ENCODE assay signal across 16 cellular contexts in genomic region chr2:179335732-179336131, GRCh38.
"Had no signal": no experiment of that assay in that cellular context is flagged by ENCODE, and none has a peak within 500 bp of the region (broad histone marks: within the 10 kb centered on the region; RNA-seq: fewer than 3 reads in every experiment).

No MANE protein-coding gene starts in this region.

- DNase-seq: effector memory CD8-positive, alpha-beta T cell; foreskin keratinocyte; head of caudate nucleus; kidney; left cardiac atrium; left ventricle myocardium inferior; mesenchymal stem cell; naive thymus-derived CD4-positive, alpha-beta T cell; nephron progenitor cell; ovary; right cardiac atrium; stimulated activated CD4-positive, alpha-beta T cell treated with anti-CD3 and anti-CD28 coated beads, Interleukin-2, amount 100 ng/mL, for 48 hours; stimulated activated naive CD8-positive, alpha-beta T cell treated with anti-CD3 and anti-CD28 coated beads, Interleukin-15, Interleukin-2, amounts not matched to agents 100 U/mL and 50 U/mL, for 24 hours; thyroid gland; upper lobe of left lung; uterus had no signal

- ATAC-seq: effector memory CD8-positive, alpha-beta T cell; foreskin keratinocyte; left cardiac atrium; naive thymus-derived CD4-positive, alpha-beta T cell; right cardiac atrium; stimulated activated naive CD8-positive, alpha-beta T cell treated with anti-CD3 and anti-CD28 coated beads, Interleukin-15, Interleukin-2, amounts not matched to agents 100 U/mL and 50 U/mL, for 24 hours had no signal
